In genomic region chr20:11266571-11266970, GRCh38 we compare ENCODE assay signal across 2 cellular contexts.
TF ChIP-seq lines count a peak whose summit lies in the region.

No MANE protein-coding gene starts in this region.

TF ChIP-seq in SK-N-SH, 30 proteins besides CTCF, POLR2A, EP300 and RAD21 (continued from another document):
- TF ChIP-seq ZBTB33 (IDR thresholded peaks at IDR 0.05; ENCODE audit: borderline replicate concordance, low read depth) (no peak), PBX3 (IDR thresholded peaks at IDR 0.05) (no peak)

TF ChIP-seq in SK-N-SH treated with all-trans-retinoic acid at 6 μM for 48 hours, 23 proteins besides CTCF, POLR2A, EP300 and RAD21 (continued from another document):
- no peak for TF ChIP-seq POU6F1 (CRISPR knock-in tag; IDR thresholded peaks at IDR 0.05; ENCODE audit: borderline replicate concordance, low read depth)
- no peak for TF ChIP-seq PATZ1 (CRISPR knock-in tag; IDR thresholded peaks at IDR 0.05; ENCODE audit: borderline replicate concordance)
- TF ChIP-seq ZNF70 (CRISPR knock-in tag; IDR thresholded peaks at IDR 0.05): no peak
- no peak for TF ChIP-seq CSDC2 (CRISPR knock-in tag; IDR thresholded peaks at IDR 0.05)
- TF ChIP-seq SNAI2 (CRISPR knock-in tag; IDR thresholded peaks at IDR 0.05): no peak
- TF ChIP-seq RARB (CRISPR knock-in tag; IDR thresholded peaks at IDR 0.05): no peak
- no peak for TF ChIP-seq ISL1 (CRISPR knock-in tag; IDR thresholded peaks at IDR 0.05)
- no peak for TF ChIP-seq TCF4 (CRISPR knock-in tag; IDR thresholded peaks at IDR 0.05; ENCODE audit: borderline replicate concordance)
